1 cellular context compared by ENCODE assay signal in genomic region chr7:6510476-6511133, GRCh38.
TF ChIP-seq lines count a peak whose summit lies in the region.

No MANE protein-coding gene starts in this region.

TF ChIP-seq in K562, 482 proteins besides CTCF, POLR2A, EP300 and RAD21:
- peak in 1 of 2 experiments; percentile 22 for TF ChIP-seq E2F6 (IDR thresholded peaks at IDR 0.05; ENCODE audit: borderline replicate concordance in 1 of 2, extremely low read depth in 1 of 2, insufficient read depth in 1 of 2, insufficient read length in 1 of 2, low read depth in 1 of 2, low read length in 1 of 2, poor library complexity in 1 of 2, severe bottlenecking in 1 of 2)
- TF ChIP-seq, protein P1, sequence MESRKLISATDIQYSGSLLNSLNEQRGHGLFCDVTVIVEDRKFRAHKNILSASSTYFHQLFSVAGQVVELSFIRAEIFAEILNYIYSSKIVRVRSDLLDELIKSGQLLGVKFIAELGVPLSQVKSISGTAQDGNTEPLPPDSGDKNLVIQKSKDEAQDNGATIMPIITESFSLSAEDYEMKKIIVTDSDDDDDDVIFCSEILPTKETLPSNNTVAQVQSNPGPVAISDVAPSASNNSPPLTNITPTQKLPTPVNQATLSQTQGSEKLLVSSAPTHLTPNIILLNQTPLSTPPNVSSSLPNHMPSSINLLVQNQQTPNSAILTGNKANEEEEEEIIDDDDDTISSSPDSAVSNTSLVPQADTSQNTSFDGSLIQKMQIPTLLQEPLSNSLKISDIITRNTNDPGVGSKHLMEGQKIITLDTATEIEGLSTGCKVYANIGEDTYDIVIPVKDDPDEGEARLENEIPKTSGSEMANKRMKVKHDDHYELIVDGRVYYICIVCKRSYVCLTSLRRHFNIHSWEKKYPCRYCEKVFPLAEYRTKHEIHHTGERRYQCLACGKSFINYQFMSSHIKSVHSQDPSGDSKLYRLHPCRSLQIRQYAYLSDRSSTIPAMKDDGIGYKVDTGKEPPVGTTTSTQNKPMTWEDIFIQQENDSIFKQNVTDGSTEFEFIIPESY (CRISPR knock-in tag; IDR thresholded peaks at IDR 0.05) = peak; percentile 41; the same call in 1 of the 2 replicates
- TF ChIP-seq MYC (IDR thresholded peaks at IDR 0.05; ENCODE audit: low read depth, low read length) = no peak
- TF ChIP-seq MYC (CRISPR knock-in tag; IDR thresholded peaks at IDR 0.05; ENCODE audit: borderline replicate concordance, low read depth) = no peak
